8 cellular contexts compared by ENCODE assay signal in the genomic region with DNA sequence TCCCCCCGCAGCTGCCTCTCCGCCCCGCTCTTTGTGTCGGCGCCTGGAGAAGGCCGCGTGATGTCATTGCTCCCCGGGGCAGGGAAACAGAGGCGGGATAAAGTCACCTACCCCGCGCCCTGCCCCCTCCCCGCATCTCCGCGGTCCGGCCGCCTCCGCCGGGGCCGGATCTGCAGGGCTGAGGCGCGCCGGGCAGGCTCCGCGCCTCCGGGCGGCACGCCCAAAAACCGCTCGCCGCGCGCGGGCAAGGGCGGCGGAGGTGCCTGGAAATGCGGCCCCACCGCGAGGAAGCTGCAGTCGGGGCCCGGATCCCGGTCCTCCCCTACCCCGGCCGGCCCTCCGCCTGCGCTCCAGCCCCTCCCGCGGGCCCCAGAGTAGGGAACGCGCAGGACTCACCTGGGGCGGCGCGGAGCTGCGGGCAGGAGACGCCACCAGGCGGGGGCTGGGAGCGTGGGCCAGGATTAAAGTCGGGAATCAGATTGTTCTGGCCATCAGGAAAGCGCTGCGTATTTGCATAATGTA. TPM values are rescaled to one million over a fixed set of nuclear protein-coding genes. Genes with fewer than 3 reads are reported as not detected.
A peak's percentile ranks its signal among the peaks of the same experiment; 100 is the strongest.
DNase-seq lines count a peak whose midpoint lies in the region; ATAC-seq and TF ChIP-seq lines count a peak whose summit lies in the region.

A gene (minus strand): TSS at position 55 of the 522 bp plus-strand sequence. CDS start 302 bp downstream, outside the sequence.

- TF ChIP-seq CTCF in GM12875 (IDR thresholded peaks at IDR 0.05; ENCODE audit: borderline replicate concordance, insufficient read depth, low read depth, low read length) = no peak
- TF ChIP-seq CTCF in brain microvascular endothelial cell (IDR thresholded peaks at IDR 0.05; ENCODE audit: low read depth, low read length, missing control alignments) = peak; percentile 37

- in situ Hi-C loops in brain microvascular endothelial cell (cut with HindIII; ENCODE audit: low pct_ligation_motif_present, low sequenced_read_pairs) = no loop called here

- DNase-seq in 8988T (peak; percentile 84), NCI-H82 (lab: John Stamatoyannopoulos, UW) (peak; percentile 79), brain microvascular endothelial cell (no peak), iPS-NIHi7 (ENCODE audit: extremely low spot score) (peak; percentile 78), NK-92 (lab: John Stamatoyannopoulos, UW; ENCODE audit: unreplicated experiment) (no peak)

- peak; percentile 49 for ATAC-seq in HG03066 (IDR thresholded peaks at IDR 0.05; ENCODE audit: low read depth, unreplicated experiment)

- no peaks in the 10 kb centered on the region for H3K27me3 ChIP-seq in brain microvascular endothelial cell (replicated peaks)
- peaks cover 15 to 47% (median 35%) of the 10 kb centered on the region in 3 donors for H3K27me3 ChIP-seq in skeletal muscle tissue (ENCODE audit: control insufficient read depth in 3 of 3, insufficient read depth in 3 of 3, low read length in 3 of 3)

- H3K27ac ChIP-seq in brain microvascular endothelial cell = no peak within 1 kb of the TSS
- H3K27ac ChIP-seq in skeletal muscle tissue (ENCODE audit: low read depth, low read length) = no peak within 1 kb of the TSS

- H3K36me3 ChIP-seq in brain microvascular endothelial cell (replicated peaks) (no peaks in the 10 kb centered on the region), skeletal muscle tissue (ENCODE audit: control insufficient read depth in 3 of 3, insufficient read depth in 3 of 3, low read length in 3 of 3) (no peaks in the 10 kb centered on the region)

- H3K4me3 ChIP-seq in GM12875 (ENCODE audit: low read depth, low read length) = peak within 1 kb of the TSS; percentile 49
- peak within 1 kb of the TSS; percentile 65 for H3K4me3 ChIP-seq in brain microvascular endothelial cell (ENCODE audit: low read depth, low read length)
- peak within 1 kb of the TSS; percentile 27 to 58 (median 57) for H3K4me3 ChIP-seq in skeletal muscle tissue (ENCODE audit: low read length in 3 of 3)

- peak within 1 kb of the TSS in 1 of 3 donors; percentile 50 for H3K9ac ChIP-seq in skeletal muscle tissue (ENCODE audit: low read depth in 1 of 3, low read length in 3 of 3)

- H3K4me1 ChIP-seq in skeletal muscle tissue (ENCODE audit: control insufficient read depth in 3 of 3, insufficient read depth in 3 of 3, low read length in 3 of 3) = peaks cover 0 to 3% (median 2%) of the 10 kb centered on the region in 3 donors

- no peaks in the 10 kb centered on the region for H3K9me3 ChIP-seq in skeletal muscle tissue (ENCODE audit: control insufficient read depth in 3 of 3, low read length in 3 of 3)

RNA-seq across cellular contexts. Expression of the gene that starts here (rescaled TPM):
- 4.2 TPM for total RNA-seq in skeletal muscle tissue

Comparison
In these comparisons a context has a peak if more than half of its experiments do, and no peak if none do; other contexts are left out.
1. DNase-seq: peak in 8988T (single experiment), NCI-H82 (single experiment) and iPS-NIHi7 (single experiment); none in brain microvascular endothelial cell (single experiment) and NK-92 (single experiment).
2. Peak in every context shown above with its lines, with median percentiles within 50 percentile points of each other: H3K4me3 ChIP-seq.